1 cellular context compared by ENCODE assay signal in genomic region chr9:97548379-97548778, GRCh38.
TF ChIP-seq lines count a peak whose summit lies in the region.

No MANE protein-coding gene starts in this region.

TF ChIP-seq in IMR-90, 13 proteins besides CTCF, POLR2A, EP300 and RAD21 (continued from another document):
- TF ChIP-seq, protein P1, sequence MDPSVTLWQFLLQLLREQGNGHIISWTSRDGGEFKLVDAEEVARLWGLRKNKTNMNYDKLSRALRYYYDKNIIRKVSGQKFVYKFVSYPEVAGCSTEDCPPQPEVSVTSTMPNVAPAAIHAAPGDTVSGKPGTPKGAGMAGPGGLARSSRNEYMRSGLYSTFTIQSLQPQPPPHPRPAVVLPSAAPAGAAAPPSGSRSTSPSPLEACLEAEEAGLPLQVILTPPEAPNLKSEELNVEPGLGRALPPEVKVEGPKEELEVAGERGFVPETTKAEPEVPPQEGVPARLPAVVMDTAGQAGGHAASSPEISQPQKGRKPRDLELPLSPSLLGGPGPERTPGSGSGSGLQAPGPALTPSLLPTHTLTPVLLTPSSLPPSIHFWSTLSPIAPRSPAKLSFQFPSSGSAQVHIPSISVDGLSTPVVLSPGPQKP (IDR thresholded peaks at IDR 0.05; ENCODE audit: borderline replicate concordance, low read depth, low read length): no peak
- TF ChIP-seq MAZ (IDR thresholded peaks at IDR 0.05; ENCODE audit: borderline replicate concordance, low read depth, low read length) (no peak), CHD1 (IDR thresholded peaks at IDR 0.05; ENCODE audit: low read depth, low read length) (no peak), NFE2L2 (IDR thresholded peaks at IDR 0.05; ENCODE audit: low read depth, low read length) (no peak), MXI1 (IDR thresholded peaks at IDR 0.05; ENCODE audit: borderline replicate concordance, low read depth, low read length) (no peak), BHLHE40 (IDR thresholded peaks at IDR 0.05; ENCODE audit: low read depth, low read length) (no peak), CEBPB (IDR thresholded peaks at IDR 0.05; ENCODE audit: low read depth, low read length) (no peak)
- TF ChIP-seq, protein P2, sequence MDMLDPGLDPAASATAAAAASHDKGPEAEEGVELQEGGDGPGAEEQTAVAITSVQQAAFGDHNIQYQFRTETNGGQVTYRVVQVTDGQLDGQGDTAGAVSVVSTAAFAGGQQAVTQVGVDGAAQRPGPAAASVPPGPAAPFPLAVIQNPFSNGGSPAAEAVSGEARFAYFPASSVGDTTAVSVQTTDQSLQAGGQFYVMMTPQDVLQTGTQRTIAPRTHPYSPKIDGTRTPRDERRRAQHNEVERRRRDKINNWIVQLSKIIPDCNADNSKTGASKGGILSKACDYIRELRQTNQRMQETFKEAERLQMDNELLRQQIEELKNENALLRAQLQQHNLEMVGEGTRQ (IDR thresholded peaks at IDR 0.05; ENCODE audit: low read depth, low read length): no peak
TF ChIP-seq in IMR-90: peak in this region for 0.
